Comparison of ENCODE assay signal across 10 cellular contexts in genomic region chr2:47569658-47570398, GRCh38. TPM values are rescaled to one million over a fixed set of nuclear protein-coding genes. Genes with fewer than 3 reads are reported as not detected.
DNase-seq lines count a peak whose midpoint lies in the region; ATAC-seq and TF ChIP-seq lines count a peak whose summit lies in the region.
"Had no signal": no experiment of that assay in that cellular context is flagged by ENCODE, and none has a peak within 500 bp of the region (broad histone marks: within the 10 kb centered on the region; RNA-seq: fewer than 3 reads in every experiment).

No MANE protein-coding gene starts in this region.

- peak; percentile 39 to 71 for DNase-seq in NCI-H2081 (lab: John Stamatoyannopoulos, UW)
- no peak for DNase-seq in NCI-H2081 treated with DMSO at 0.1 percent for 48 hours (lab: John Stamatoyannopoulos, UW)
- DNase-seq in NCI-H2171 (lab: John Stamatoyannopoulos, UW), result peak; percentile 51
- DNase-seq in neural progenitor cell (ENCODE audit: low spot score), result peak; percentile 75
- no peak for DNase-seq in SHP77 (lab: John Stamatoyannopoulos, UW)
- no peak for DNase-seq in Kasumi-1 (lab: John Stamatoyannopoulos, UW)

- H3K4me1 ChIP-seq in neural progenitor cell, result peaks cover 11% of the 10 kb centered on the region

- H3K79me2 ChIP-seq in neural progenitor cell (ENCODE audit: low read depth), result no peaks in the 10 kb centered on the region

- H3K4me3 ChIP-seq in neural progenitor cell, result peak overlapping the region; percentile 56

- TF ChIP-seq CTCF in neural progenitor cell (IDR thresholded peaks at IDR 0.05), result no peak

- H4K20me1 ChIP-seq in neural progenitor cell (ENCODE audit: low read depth), result peaks cover 30% of the 10 kb centered on the region

- H3K4me3 Mint-ChIP-seq in dendritic cell treated with granulocyte-macrophage colony-stimulating factor and Interleukin-4, amounts not matched to agents 40 ng/mL and 50 ng/mL, for 4 days, result peak overlapping the region; percentile 50
- H3K4me3 Mint-ChIP-seq in neural progenitor cell, result peak overlapping the region; percentile 84

- peak overlapping the region; percentile 96 for H3K4me2 ChIP-seq in neural progenitor cell

- intact Hi-C loops in dendritic cell treated with granulocyte-macrophage colony-stimulating factor and Interleukin-4, amounts not matched to agents 40 ng/mL and 50 ng/mL, for 4 days (cut with micrococcal nuclease), result no loop called here

- no peaks in the 10 kb centered on the region for H3K9me3 ChIP-seq in neural progenitor cell (ENCODE audit: low read depth)

- peaks cover 17% of the 10 kb centered on the region for H3F3A ChIP-seq in neural progenitor cell (ENCODE audit: low read depth)

- peaks cover 77% of the 10 kb centered on the region for H3K27me3 ChIP-seq in neural progenitor cell

- ATAC-seq in HG03095 (IDR thresholded peaks at IDR 0.05; ENCODE audit: unreplicated experiment), result no peak

- H3K36me3 ChIP-seq in neural progenitor cell, result no peaks in the 10 kb centered on the region

- no peak overlapping the region for H3K27ac ChIP-seq in neural progenitor cell
- H3K27ac ChIP-seq: C4-2B had no signal

- peaks cover 17% of the 10 kb centered on the region for H3K4me1 Mint-ChIP-seq in dendritic cell treated with granulocyte-macrophage colony-stimulating factor and Interleukin-4, amounts not matched to agents 40 ng/mL and 50 ng/mL, for 4 days (ENCODE audit: low read depth)
- H3K4me1 Mint-ChIP-seq in neural progenitor cell, result peaks cover 14% of the 10 kb centered on the region

- no peak overlapping the region for H3K9ac ChIP-seq in neural progenitor cell

- H2AFZ ChIP-seq in neural progenitor cell (replicated peaks), result peak overlapping the region; percentile 78

- H3K36me3 Mint-ChIP-seq in dendritic cell treated with granulocyte-macrophage colony-stimulating factor and Interleukin-4, amounts not matched to agents 40 ng/mL and 50 ng/mL, for 4 days (ENCODE audit: low read depth), result no peaks in the 10 kb centered on the region
- no peaks in the 10 kb centered on the region for H3K36me3 Mint-ChIP-seq in neural progenitor cell

- peaks cover 69% of the 10 kb centered on the region for H3K27me3 Mint-ChIP-seq in dendritic cell treated with granulocyte-macrophage colony-stimulating factor and Interleukin-4, amounts not matched to agents 40 ng/mL and 50 ng/mL, for 4 days
- peaks cover 46% of the 10 kb centered on the region for H3K27me3 Mint-ChIP-seq in neural progenitor cell (ENCODE audit: insufficient read depth, low read depth)

- no peak overlapping the region for H3K27ac Mint-ChIP-seq in dendritic cell treated with granulocyte-macrophage colony-stimulating factor and Interleukin-4, amounts not matched to agents 40 ng/mL and 50 ng/mL, for 4 days
- no peak overlapping the region for H3K27ac Mint-ChIP-seq in neural progenitor cell

- H3K9me3 Mint-ChIP-seq in dendritic cell treated with granulocyte-macrophage colony-stimulating factor and Interleukin-4, amounts not matched to agents 40 ng/mL and 50 ng/mL, for 4 days, result no peaks in the 10 kb centered on the region
- H3K9me3 Mint-ChIP-seq in neural progenitor cell, result peaks cover 5% of the 10 kb centered on the region

RNA-seq across cellular contexts. Expression of gene KCNK12, which starts 1.0 kb away (rescaled TPM):
- total RNA-seq in neural progenitor cell (ENCODE audit: low replicate concordance), result 0.19 and 3.1 TPM in 2 replicates
- total RNA-seq: myocyte had no signal

Comparison
In these comparisons a context has a peak if more than half of its experiments do, and no peak if none do; other contexts are left out.
1. DNase-seq: peak in NCI-H2081 (2 of 2), NCI-H2171 (single experiment) and neural progenitor cell (single experiment); none in NCI-H2081 treated with DMSO at 0.1 percent for 48 hours (single experiment), SHP77 (0 of 2) and Kasumi-1 (0 of 2).